ENCODE assay signal across 2 cellular contexts in genomic region chr14:94550041-94550440, GRCh38.
TF ChIP-seq lines count a peak whose summit lies in the region.

No MANE protein-coding gene starts in this region.

TF ChIP-seq in A549, 52 proteins besides CTCF, POLR2A, EP300 and RAD21:
- TF ChIP-seq FOSB (CRISPR knock-in tag; IDR thresholded peaks at IDR 0.05) (no peak), RARB (CRISPR knock-in tag; IDR thresholded peaks at IDR 0.05) (no peak), SREBF2 (IDR thresholded peaks at IDR 0.05) (no peak), CBX8 (IDR thresholded peaks at IDR 0.05) (no peak), HEYL (CRISPR knock-in tag; IDR thresholded peaks at IDR 0.05) (no peak), CEBPB (IDR thresholded peaks at IDR 0.05) (no peak)
TF ChIP-seq in A549: peak in this region for 0.

TF ChIP-seq in HCT116, 20 proteins besides CTCF, POLR2A, EP300 and RAD21:
- TF ChIP-seq SRF (IDR thresholded peaks at IDR 0.05; ENCODE audit: low read depth), result no peak
- TF ChIP-seq CBX3 (IDR thresholded peaks at IDR 0.05; ENCODE audit: low read depth), result no peak
- TF ChIP-seq JUND (IDR thresholded peaks at IDR 0.05), result no peak
- no peak for TF ChIP-seq EZH2 (IDR thresholded peaks at IDR 0.05)
- TF ChIP-seq SP1 (IDR thresholded peaks at IDR 0.05; ENCODE audit: low read depth), result no peak
- no peak for TF ChIP-seq SIN3A (IDR thresholded peaks at IDR 0.05; ENCODE audit: low read depth)
- no peak for TF ChIP-seq TCF7L2 (IDR thresholded peaks at IDR 0.05; ENCODE audit: borderline replicate concordance, extremely low read depth, insufficient read depth, insufficient read length)
- no peak for TF ChIP-seq POLR2AphosphoS5 (IDR thresholded peaks at IDR 0.05; ENCODE audit: low read depth, low read length)
- TF ChIP-seq ZNF274 (IDR thresholded peaks at IDR 0.05; ENCODE audit: low read depth, low read length), result no peak
